ENCODE assay signal across 35 cellular contexts in the genomic region with DNA sequence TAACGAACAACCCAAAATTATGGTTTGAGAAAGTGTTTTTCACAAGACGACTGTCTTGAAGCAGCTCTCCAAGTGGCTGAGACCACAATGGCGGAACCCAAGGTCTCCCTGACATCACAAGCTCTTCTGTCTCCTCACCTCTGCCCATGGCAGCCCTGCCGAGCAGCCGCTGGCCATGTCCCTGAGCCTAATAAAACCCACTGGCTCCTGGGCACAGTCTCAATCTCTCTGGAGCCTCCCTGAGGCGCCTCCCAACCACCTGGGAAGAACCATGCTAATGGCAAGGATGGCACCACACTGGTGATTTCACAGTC.
"Had no signal": no experiment of that assay in that cellular context is flagged by ENCODE, and none has a peak within 500 bp of the region (broad histone marks: within the 10 kb centered on the region; RNA-seq: fewer than 3 reads in every experiment).

No MANE protein-coding gene starts in this region.

- H3K27ac Mint-ChIP-seq: activated CD4-positive, alpha-beta memory T cell treated with anti-CD3 and anti-CD28 coated beads for 36 hours; activated CD4-positive, alpha-beta T cell treated with anti-CD3 and anti-CD28 coated beads for 36 hours; activated CD4-positive, alpha-beta T cell treated with anti-CD3 and anti-CD28 coated beads, Interleukin-2, amount 10 ng/mL, durations not matched to agents 24 days and 14 days; activated CD8-positive, alpha-beta memory T cell treated with anti-CD3 and anti-CD28 coated beads, Interleukin-2, amount 10 ng/mL, durations not matched to agents 7 days and 5 days; activated CD8-positive, alpha-beta T cell treated with anti-CD3 and anti-CD28 coated beads, Interleukin-2, amount 10 ng/mL, durations not matched to agents 7 days and 5 days; activated naive CD4-positive, alpha-beta T cell treated with anti-CD3 and anti-CD28 coated beads for 36 hours; activated naive CD4-positive, alpha-beta T cell treated with anti-CD3 and anti-CD28 coated beads, Interleukin-2, amount 50 U/mL, for 24 hours; activated naive CD8-positive, alpha-beta T cell treated with anti-CD3 and anti-CD28 coated beads for 36 hours; activated T-helper 1 cell treated with anti-CD3 and anti-CD28 coated beads, Interleukin-12 subunit alpha, Interleukin-12 subunit beta, Interleukin-2, Interleukin-4 antibody, amounts not matched to agents 30 ng/mL and 10 ng/mL and 1 ng/mL, durations not matched to agents 14 hours and 24 hours and 36 hours; activated T-helper 2 cell treated with anti-CD3 and anti-CD28 coated beads, Interferon-gamma antibody, Interleukin-2, Interleukin-4, amounts not matched to agents 10 μg/mL and 5 μg/mL and 100 μg/mL, durations not matched to agents 14 hours and 24 hours and 36 hours; brain; T-cell; T-helper 1 cell treated with Interleukin-12 subunit alpha and Interleukin-12 subunit beta and Interleukin-4 antibody, amounts not matched to agents 30 μg/mL and 1 μg/mL, for 36 hours; T-helper 2 cell treated with Interferon-gamma antibody and Interleukin-4, amounts not matched to agents 5 μg/mL and 100 μg/mL, for 36 hours had no signal

- H3K27me3 ChIP-seq: ascending aorta, breast epithelium, cardiac muscle cell, colonic mucosa, dorsolateral prefrontal cortex, heart left ventricle had no signal

- H3K9me3 Mint-ChIP-seq: activated CD4-positive, alpha-beta memory T cell treated with anti-CD3 and anti-CD28 coated beads for 36 hours; activated CD4-positive, alpha-beta T cell treated with anti-CD3 and anti-CD28 coated beads, Interleukin-2, amount 10 ng/mL, durations not matched to agents 24 days and 14 days; activated naive CD4-positive, alpha-beta T cell treated with anti-CD3 and anti-CD28 coated beads for 36 hours; activated naive CD4-positive, alpha-beta T cell treated with anti-CD3 and anti-CD28 coated beads, Interleukin-2, amount 50 U/mL, for 24 hours; activated naive CD8-positive, alpha-beta T cell treated with anti-CD3 and anti-CD28 coated beads for 36 hours; activated T-helper 1 cell treated with anti-CD3 and anti-CD28 coated beads, Interleukin-12 subunit alpha, Interleukin-12 subunit beta, Interleukin-2, Interleukin-4 antibody, amounts not matched to agents 30 ng/mL and 10 ng/mL and 1 ng/mL, durations not matched to agents 14 hours and 24 hours and 36 hours; activated T-helper 2 cell treated with anti-CD3 and anti-CD28 coated beads, Interferon-gamma antibody, Interleukin-2, Interleukin-4, amounts not matched to agents 10 μg/mL and 5 μg/mL and 100 μg/mL, durations not matched to agents 14 hours and 24 hours and 36 hours; brain; endodermal cell; T-cell; T-helper 1 cell treated with Interleukin-12 subunit alpha and Interleukin-12 subunit beta and Interleukin-4 antibody, amounts not matched to agents 30 μg/mL and 1 μg/mL, for 36 hours; T-helper 2 cell treated with Interferon-gamma antibody and Interleukin-4, amounts not matched to agents 5 μg/mL and 100 μg/mL, for 36 hours had no signal

- H3K4me3 Mint-ChIP-seq: activated CD4-positive, alpha-beta memory T cell treated with anti-CD3 and anti-CD28 coated beads for 36 hours; activated CD4-positive, alpha-beta T cell treated with anti-CD3 and anti-CD28 coated beads for 36 hours; activated CD4-positive, alpha-beta T cell treated with anti-CD3 and anti-CD28 coated beads, Interleukin-2, amount 10 ng/mL, durations not matched to agents 24 days and 14 days; activated CD8-positive, alpha-beta memory T cell treated with anti-CD3 and anti-CD28 coated beads, Interleukin-2, amount 10 ng/mL, durations not matched to agents 7 days and 5 days; activated CD8-positive, alpha-beta T cell treated with anti-CD3 and anti-CD28 coated beads, Interleukin-2, amount 10 ng/mL, durations not matched to agents 7 days and 5 days; activated naive CD4-positive, alpha-beta T cell treated with anti-CD3 and anti-CD28 coated beads for 36 hours; activated naive CD4-positive, alpha-beta T cell treated with anti-CD3 and anti-CD28 coated beads, Interleukin-2, amount 50 U/mL, for 24 hours; activated naive CD8-positive, alpha-beta T cell treated with anti-CD3 and anti-CD28 coated beads for 36 hours; activated T-helper 1 cell treated with anti-CD3 and anti-CD28 coated beads, Interleukin-12 subunit alpha, Interleukin-12 subunit beta, Interleukin-2, Interleukin-4 antibody, amounts not matched to agents 30 ng/mL and 10 ng/mL and 1 ng/mL, durations not matched to agents 14 hours and 24 hours and 36 hours; brain; endodermal cell; T-cell; T-helper 1 cell treated with Interleukin-12 subunit alpha and Interleukin-12 subunit beta and Interleukin-4 antibody, amounts not matched to agents 30 μg/mL and 1 μg/mL, for 36 hours; T-helper 2 cell treated with Interferon-gamma antibody and Interleukin-4, amounts not matched to agents 5 μg/mL and 100 μg/mL, for 36 hours had no signal

- H3K4me1 Mint-ChIP-seq: activated CD4-positive, alpha-beta T cell treated with anti-CD3 and anti-CD28 coated beads for 36 hours; activated CD4-positive, alpha-beta T cell treated with anti-CD3 and anti-CD28 coated beads, Interleukin-2, amount 10 ng/mL, durations not matched to agents 24 days and 14 days; activated naive CD4-positive, alpha-beta T cell treated with anti-CD3 and anti-CD28 coated beads, Interleukin-2, amount 50 U/mL, for 24 hours; activated naive CD8-positive, alpha-beta T cell treated with anti-CD3 and anti-CD28 coated beads for 36 hours; brain; endodermal cell; T-cell had no signal

- DNase-seq: activated CD4-positive, alpha-beta memory T cell treated with anti-CD3 and anti-CD28 coated beads for 36 hours; activated CD4-positive, alpha-beta T cell treated with anti-CD3 and anti-CD28 coated beads for 36 hours; activated CD4-positive, alpha-beta T cell treated with anti-CD3 and anti-CD28 coated beads, Interleukin-2, amount 10 ng/mL, durations not matched to agents 24 days and 14 days; activated CD4-positive, CD25-positive, alpha-beta regulatory T cell; activated CD4-positive, CD25-positive, alpha-beta regulatory T cell treated with anti-CD3 and anti-CD28 coated beads, Interleukin-2, amount 50 U/mL, for 72 hours; activated CD8-positive, alpha-beta memory T cell treated with anti-CD3 and anti-CD28 coated beads, Interleukin-2, amount 10 ng/mL, durations not matched to agents 7 days and 5 days; activated CD8-positive, alpha-beta memory T cell treated with anti-CD3 and anti-CD28 coated beads, Interleukin-2, amount 50 U/mL, for 4 hours; activated CD8-positive, alpha-beta T cell treated with anti-CD3 and anti-CD28 coated beads, Interleukin-2, amount 10 ng/mL, durations not matched to agents 7 days and 5 days; activated effector memory CD4-positive, alpha-beta T cell treated with anti-CD3 and anti-CD28 coated beads, Interleukin-2, amount 50 U/mL, for 16 hours; activated naive CD4-positive, alpha-beta T cell treated with anti-CD3 and anti-CD28 coated beads for 36 hours; activated naive CD8-positive, alpha-beta T cell treated with anti-CD3 and anti-CD28 coated beads for 36 hours; activated T-cell treated with anti-CD3 and anti-CD28 coated beads, Interleukin-2, amount 50 U/mL, for 1 hour; activated T-cell treated with anti-CD3 and anti-CD28 coated beads, Interleukin-2, amount 50 U/mL, for 48 hours; central memory CD4-positive, alpha-beta T cell; cerebellar nuclear complex; colonic mucosa; dorsolateral prefrontal cortex; effector memory CD4-positive, alpha-beta T cell; endodermal cell; foreskin fibroblast; glutamatergic neuron; heart left ventricle; T-cell; T1000; WERI-Rb-1 had no signal

- H3K9me3 ChIP-seq: ascending aorta, breast epithelium, colonic mucosa, heart left ventricle had no signal

- ATAC-seq: activated CD4-positive, alpha-beta T cell treated with anti-CD3 and anti-CD28 coated beads for 36 hours; activated CD8-positive, alpha-beta memory T cell treated with anti-CD3 and anti-CD28 coated beads, Interleukin-2, amount 10 ng/mL, durations not matched to agents 7 days and 5 days; activated CD8-positive, alpha-beta T cell treated with anti-CD3 and anti-CD28 coated beads, Interleukin-2, amount 10 ng/mL, durations not matched to agents 7 days and 5 days; esophagus mucosa; T-cell had no signal

- H3K36me3 Mint-ChIP-seq: activated CD4-positive, alpha-beta memory T cell treated with anti-CD3 and anti-CD28 coated beads for 36 hours; activated CD8-positive, alpha-beta memory T cell treated with anti-CD3 and anti-CD28 coated beads, Interleukin-2, amount 10 ng/mL, durations not matched to agents 7 days and 5 days; activated naive CD4-positive, alpha-beta T cell treated with anti-CD3 and anti-CD28 coated beads, Interleukin-2, amount 50 U/mL, for 24 hours; activated naive CD8-positive, alpha-beta T cell treated with anti-CD3 and anti-CD28 coated beads for 36 hours; T-cell had no signal

- H3K27ac ChIP-seq: ascending aorta, breast epithelium, cardiac muscle cell, colonic mucosa, dorsolateral prefrontal cortex, heart left ventricle, WERI-Rb-1 had no signal

- H3K4me1 ChIP-seq: breast epithelium, colonic mucosa had no signal

- H3K36me3 ChIP-seq: ascending aorta, breast epithelium, cardiac muscle cell, colonic mucosa had no signal

- H3K27me3 Mint-ChIP-seq: activated CD4-positive, alpha-beta memory T cell treated with anti-CD3 and anti-CD28 coated beads for 36 hours; activated CD4-positive, alpha-beta T cell treated with anti-CD3 and anti-CD28 coated beads for 36 hours; activated naive CD4-positive, alpha-beta T cell treated with anti-CD3 and anti-CD28 coated beads, Interleukin-2, amount 50 U/mL, for 24 hours; activated naive CD8-positive, alpha-beta T cell treated with anti-CD3 and anti-CD28 coated beads for 36 hours; brain had no signal

- H3K4me3 ChIP-seq: ascending aorta, breast epithelium, cardiac muscle cell, colonic mucosa, dorsolateral prefrontal cortex, heart left ventricle had no signal
